Comparison of ENCODE assay signal across 8 cellular contexts in the genomic region with DNA sequence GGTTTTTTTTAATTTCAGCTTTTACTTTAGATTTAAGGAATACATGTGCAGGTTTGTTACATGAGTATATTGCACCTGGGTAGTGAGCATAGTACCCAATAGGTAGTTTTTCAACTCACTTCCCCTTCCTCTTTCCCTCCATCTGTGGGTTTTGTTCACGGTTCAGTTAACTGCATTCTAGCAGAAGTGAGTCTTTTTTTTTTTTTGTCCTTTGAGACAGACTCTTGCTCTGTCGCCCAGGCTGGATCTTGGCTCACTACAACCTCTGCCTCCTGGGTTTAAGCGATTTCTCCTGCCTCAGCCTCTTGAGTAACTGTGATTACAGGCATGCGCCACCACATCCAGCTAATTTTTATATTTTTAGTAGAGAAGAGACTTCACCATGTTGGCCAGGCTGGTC. TPM values are rescaled to one million over a fixed set of nuclear protein-coding genes. Genes with fewer than 3 reads are reported as not detected.
DNase-seq lines count a peak whose midpoint lies in the region; ATAC-seq, FAIRE-seq and TF ChIP-seq lines count a peak whose summit lies in the region.

No MANE protein-coding gene starts in this region.

- FAIRE-seq in H54 (lab: Jason Lieb, UNC), result no peak

- H3K4me1 ChIP-seq in effector memory CD4-positive, alpha-beta T cell (ENCODE audit: control insufficient read depth, insufficient read depth, low read length, poor library complexity, severe bottlenecking), result peaks cover 7% of the 10 kb centered on the region
- peaks cover 42% of the 10 kb centered on the region for H3K4me1 ChIP-seq in lower lobe of right lung

- peak overlapping the region; percentile 5 for H3K27ac ChIP-seq in effector memory CD4-positive, alpha-beta T cell (ENCODE audit: insufficient read depth, low read length, poor library complexity, severe bottlenecking)
- H3K27ac ChIP-seq in lower lobe of right lung, result no peak overlapping the region

- ATAC-seq in GM21423 (IDR thresholded peaks at IDR 0.05; ENCODE audit: unreplicated experiment) (peak; percentile 89), lower lobe of right lung (no peak)

- intact Hi-C loops in lower lobe of right lung (cut with DNase I), result no loop called here

- no peak for TF ChIP-seq POLR2A in H54 (IDR thresholded peaks at IDR 0.05; ENCODE audit: low read depth, low read length)

- H3K36me3 ChIP-seq in GM06990 (ENCODE audit: control insufficient read depth, insufficient read depth, low read length) (no peaks in the 10 kb centered on the region), lower lobe of right lung (peaks cover 34% of the 10 kb centered on the region)
- H3K36me3 ChIP-seq in effector memory CD4-positive, alpha-beta T cell (ENCODE audit: control insufficient read depth, insufficient read depth, low read length), result peaks cover 14% of the 10 kb centered on the region

- no peak for TF ChIP-seq CTCF in GM06990 (IDR thresholded peaks at IDR 0.05; ENCODE audit: insufficient read depth, low read length, poor library complexity, severe bottlenecking)
- TF ChIP-seq CTCF in lower lobe of right lung (IDR thresholded peaks at IDR 0.05), result no peak

- no peaks in the 10 kb centered on the region for H3K9me3 ChIP-seq in effector memory CD4-positive, alpha-beta T cell (ENCODE audit: control insufficient read depth, low read length)
- H3K9me3 ChIP-seq in lower lobe of right lung, result no peaks in the 10 kb centered on the region

- no peaks in the 10 kb centered on the region for H3K27me3 ChIP-seq in GM06990 (replicated peaks; ENCODE audit: control insufficient read depth, insufficient read depth, low read length)
- H3K27me3 ChIP-seq in effector memory CD4-positive, alpha-beta T cell (replicated peaks; ENCODE audit: control insufficient read depth, insufficient read depth, low read length, poor library complexity, severe bottlenecking), result no peaks in the 10 kb centered on the region
- no peaks in the 10 kb centered on the region for H3K27me3 ChIP-seq in lower lobe of right lung (ENCODE audit: low read depth)

- H3K4me3 ChIP-seq in GM06990 (replicated peaks; ENCODE audit: low read depth, low read length) (no peak overlapping the region), lower lobe of right lung (no peak overlapping the region)
- no peak overlapping the region for H3K4me3 ChIP-seq in effector memory CD4-positive, alpha-beta T cell (ENCODE audit: insufficient read depth, low read depth, low read length, poor library complexity, severe bottlenecking)

- DNase-seq in GM06990 (ENCODE audit: extremely low read depth, insufficient read length) (peak; percentile 61), HK-2 (ENCODE audit: unreplicated experiment) (peak; percentile 14), H54 (ENCODE audit: insufficient read length, low spot score) (no peak), NCI-H2081 treated with DMSO at 0.1 percent for 48 hours (lab: John Stamatoyannopoulos, UW) (no peak), lower lobe of right lung (no peak), retina (no peak)
- DNase-seq in effector memory CD4-positive, alpha-beta T cell, result no peak

RNA-seq across cellular contexts. Expression of a gene that starts 8.7 kb away (rescaled TPM):
- total RNA-seq in lower lobe of right lung, result 39.6 TPM

Comparison
In these comparisons a context has a peak if more than half of its experiments do, and no peak if none do; other contexts are left out.
1. DNase-seq: peak in GM06990 (single experiment) and HK-2 (single experiment); none in effector memory CD4-positive, alpha-beta T cell (0 of 3), H54 (single experiment), NCI-H2081 treated with DMSO at 0.1 percent for 48 hours (single experiment), lower lobe of right lung (single experiment) and retina (single experiment).